ENCODE assay signal across 23 cellular contexts in genomic region chr20:24730750-24731149, GRCh38.
DNase-seq lines count a peak whose midpoint lies in the region; ATAC-seq and TF ChIP-seq lines count a peak whose summit lies in the region.
"Had no signal": no experiment of that assay in that cellular context is flagged by ENCODE, and none has a peak within 500 bp of the region (broad histone marks: within the 10 kb centered on the region; RNA-seq: fewer than 3 reads in every experiment).

No MANE protein-coding gene starts in this region.

- H3K4me3 ChIP-seq in lung (no peak overlapping the region), smooth muscle cell (no peak overlapping the region), tibial artery (no peak overlapping the region)
- H3K4me3 ChIP-seq: A549; BLaER1 treated with 17β-estradiol and CSF1 and Interleukin-3, amounts not matched to agents 10 nM and 100 nM; HAP-1 had no signal

- DNase-seq in activated CD4-positive, alpha-beta T cell treated with anti-CD3 and anti-CD28 coated beads, Interleukin-2, amount 10 ng/mL, durations not matched to agents 24 days and 14 days = peak; percentile 40
- DNase-seq in activated CD4-positive, alpha-beta T cell treated with anti-CD3 and anti-CD28 coated beads, Interleukin-2, amount 10 ng/mL, durations not matched to agents 7 days and 5 days = no peak
- DNase-seq in ecto neural progenitor cell (ENCODE audit: low spot score) (peak; percentile 32), lung (ENCODE audit: low spot score) (peak; percentile 25), sciatic nerve (ENCODE audit: low spot score) (peak; percentile 27), smooth muscle cell (lab: John Stamatoyannopoulos, UW; ENCODE audit: unreplicated experiment) (no peak), tibial artery (no peak)
- DNase-seq: 8988T; ACHN; AML-193; BE2C; Calu3; CD4-positive, alpha-beta T cell; COR-L47; DMS53; DMS79 treated with DMSO at 0.1 percent for 48 hours; GF-D8; GOT3; HFFc6 had no signal

- no peaks in the 10 kb centered on the region for H3K27me3 Mint-ChIP-seq in activated CD4-positive, alpha-beta T cell treated with anti-CD3 and anti-CD28 coated beads, Interleukin-2, amount 10 ng/mL, durations not matched to agents 24 days and 14 days
- no peaks in the 10 kb centered on the region for H3K27me3 Mint-ChIP-seq in activated CD4-positive, alpha-beta T cell treated with anti-CD3 and anti-CD28 coated beads, Interleukin-2, amount 10 ng/mL, durations not matched to agents 7 days and 5 days
- H3K27me3 Mint-ChIP-seq: CD4-positive, alpha-beta T cell had no signal

- POLR2A ChIA-PET in activated CD4-positive, alpha-beta T cell treated with anti-CD3 and anti-CD28 coated beads, Interleukin-2, amount 10 ng/mL, durations not matched to agents 7 days and 5 days (lab: Charles Lee) = no interaction called here

- intact Hi-C loops in activated CD4-positive, alpha-beta T cell treated with anti-CD3 and anti-CD28 coated beads, Interleukin-2, amount 10 ng/mL, durations not matched to agents 24 days and 14 days (cut with micrococcal nuclease) = no loop called here
- intact Hi-C loops in sciatic nerve (cut with DNase I) = no loop called here
- intact Hi-C loops in tibial artery (cut with DNase I; ENCODE audit: low total_unique reads) = no loop called here

- no peaks in the 10 kb centered on the region for H3K9me3 Mint-ChIP-seq in activated CD4-positive, alpha-beta T cell treated with anti-CD3 and anti-CD28 coated beads, Interleukin-2, amount 10 ng/mL, durations not matched to agents 24 days and 14 days
- H3K9me3 Mint-ChIP-seq in activated CD4-positive, alpha-beta T cell treated with anti-CD3 and anti-CD28 coated beads, Interleukin-2, amount 10 ng/mL, durations not matched to agents 7 days and 5 days = no peaks in the 10 kb centered on the region
- H3K9me3 Mint-ChIP-seq: CD14-positive monocyte; CD4-positive, alpha-beta T cell; HFFc6 had no signal

- CTCF ChIA-PET in activated CD4-positive, alpha-beta T cell treated with anti-CD3 and anti-CD28 coated beads, Interleukin-2, amount 10 ng/mL, durations not matched to agents 7 days and 5 days (lab: Charles Lee) = no interaction called here

- H4K20me1 ChIP-seq in smooth muscle cell (ENCODE audit: low read depth) = no peaks in the 10 kb centered on the region
- H4K20me1 ChIP-seq: BLaER1 treated with 17β-estradiol and CSF1 and Interleukin-3, amounts not matched to agents 10 nM and 100 nM had no signal

- H3K27ac ChIP-seq in lung (ENCODE audit: low read depth in 1 of 2, low read length in 1 of 2) = no peak overlapping the region
- H3K27ac ChIP-seq in smooth muscle cell (ENCODE audit: low read depth) = no peak overlapping the region
- no peak overlapping the region for H3K27ac ChIP-seq in tibial artery
- H3K27ac ChIP-seq: A549; BLaER1 treated with 17β-estradiol and CSF1 and Interleukin-3, amounts not matched to agents 10 nM and 100 nM had no signal

- H2AFZ ChIP-seq in smooth muscle cell (ENCODE audit: low read depth) = no peak overlapping the region

- no peaks in the 10 kb centered on the region for H3K4me1 Mint-ChIP-seq in activated CD4-positive, alpha-beta T cell treated with anti-CD3 and anti-CD28 coated beads, Interleukin-2, amount 10 ng/mL, durations not matched to agents 24 days and 14 days
- no peaks in the 10 kb centered on the region for H3K4me1 Mint-ChIP-seq in activated CD4-positive, alpha-beta T cell treated with anti-CD3 and anti-CD28 coated beads, Interleukin-2, amount 10 ng/mL, durations not matched to agents 7 days and 5 days
- H3K4me1 Mint-ChIP-seq: CD14-positive monocyte had no signal

- H3K79me2 ChIP-seq in smooth muscle cell (ENCODE audit: low read depth) = no peaks in the 10 kb centered on the region

- no peaks in the 10 kb centered on the region for H3K4me1 ChIP-seq in lung (ENCODE audit: control insufficient read depth in 2 of 2, insufficient read depth in 2 of 2, low read length in 2 of 2)
- H3K4me1 ChIP-seq in smooth muscle cell (ENCODE audit: low read depth) = no peaks in the 10 kb centered on the region
- H3K4me1 ChIP-seq in tibial artery = no peaks in the 10 kb centered on the region
- H3K4me1 ChIP-seq: A549, BE2C, HAP-1 had no signal

- no peak overlapping the region for H3K9ac ChIP-seq in smooth muscle cell (ENCODE audit: low read depth)
- H3K9ac ChIP-seq: BLaER1 treated with 17β-estradiol and CSF1 and Interleukin-3, amounts not matched to agents 10 nM and 100 nM had no signal

- H3K9me3 ChIP-seq in lung (ENCODE audit: control insufficient read depth in 2 of 2, insufficient read depth in 1 of 2, low read length in 1 of 2) = peaks cover 0 to 7% of the 10 kb centered on the region in 2 donors
- no peaks in the 10 kb centered on the region for H3K9me3 ChIP-seq in smooth muscle cell (replicated peaks; ENCODE audit: low read depth)
- H3K9me3 ChIP-seq in tibial artery = no peaks in the 10 kb centered on the region
- H3K9me3 ChIP-seq: A549, BE2C, HAP-1 had no signal

- no peaks in the 10 kb centered on the region for H3K36me3 ChIP-seq in lung (ENCODE audit: control insufficient read depth in 2 of 2, insufficient read depth in 2 of 2, low read length in 2 of 2)
- no peaks in the 10 kb centered on the region for H3K36me3 ChIP-seq in smooth muscle cell (ENCODE audit: low read depth)
- H3K36me3 ChIP-seq in tibial artery = no peaks in the 10 kb centered on the region
- H3K36me3 ChIP-seq: BE2C; BLaER1 treated with 17β-estradiol and CSF1 and Interleukin-3, amounts not matched to agents 10 nM and 100 nM; HAP-1 had no signal

- H3K36me3 Mint-ChIP-seq in activated CD4-positive, alpha-beta T cell treated with anti-CD3 and anti-CD28 coated beads, Interleukin-2, amount 10 ng/mL, durations not matched to agents 24 days and 14 days (ENCODE audit: low read depth) = no peaks in the 10 kb centered on the region
- H3K36me3 Mint-ChIP-seq in activated CD4-positive, alpha-beta T cell treated with anti-CD3 and anti-CD28 coated beads, Interleukin-2, amount 10 ng/mL, durations not matched to agents 7 days and 5 days (ENCODE audit: low read depth) = no peaks in the 10 kb centered on the region
- H3K36me3 Mint-ChIP-seq: CD14-positive monocyte had no signal

- H3K27me3 ChIP-seq in lung (ENCODE audit: control insufficient read depth, insufficient read depth) = no peaks in the 10 kb centered on the region
- H3K27me3 ChIP-seq in smooth muscle cell (ENCODE audit: low read depth) = no peaks in the 10 kb centered on the region
- no peaks in the 10 kb centered on the region for H3K27me3 ChIP-seq in tibial artery
- H3K27me3 ChIP-seq: BE2C; BLaER1 treated with 17β-estradiol and CSF1 and Interleukin-3, amounts not matched to agents 10 nM and 100 nM had no signal

- TF ChIP-seq CTCF in lung (IDR thresholded peaks at IDR 0.05; ENCODE audit: control extremely low read depth, extremely low read depth) (no peak), smooth muscle cell (IDR thresholded peaks at IDR 0.05; ENCODE audit: borderline replicate concordance, insufficient read depth, poor library complexity, severe bottlenecking) (no peak), tibial artery (IDR thresholded peaks at IDR 0.05) (no peak)

- H3F3A ChIP-seq in smooth muscle cell (ENCODE audit: low read depth) = peaks cover 6% of the 10 kb centered on the region

- no peak overlapping the region for H3K27ac Mint-ChIP-seq in activated CD4-positive, alpha-beta T cell treated with anti-CD3 and anti-CD28 coated beads, Interleukin-2, amount 10 ng/mL, durations not matched to agents 24 days and 14 days
- H3K27ac Mint-ChIP-seq in activated CD4-positive, alpha-beta T cell treated with anti-CD3 and anti-CD28 coated beads, Interleukin-2, amount 10 ng/mL, durations not matched to agents 7 days and 5 days = no peak overlapping the region
- H3K27ac Mint-ChIP-seq: CD14-positive monocyte; CD4-positive, alpha-beta T cell; HFFc6 had no signal

- no peak overlapping the region for H3K4me2 ChIP-seq in smooth muscle cell
- H3K4me2 ChIP-seq: A549; BLaER1 treated with 17β-estradiol and CSF1 and Interleukin-3, amounts not matched to agents 10 nM and 100 nM had no signal

- no peak for ATAC-seq in lung (ENCODE audit: insufficient read depth, low FRiP score)
- ATAC-seq in sciatic nerve = no peak

- no peak overlapping the region for H3K4me3 Mint-ChIP-seq in activated CD4-positive, alpha-beta T cell treated with anti-CD3 and anti-CD28 coated beads, Interleukin-2, amount 10 ng/mL, durations not matched to agents 24 days and 14 days
- no peak overlapping the region for H3K4me3 Mint-ChIP-seq in activated CD4-positive, alpha-beta T cell treated with anti-CD3 and anti-CD28 coated beads, Interleukin-2, amount 10 ng/mL, durations not matched to agents 7 days and 5 days
- H3K4me3 Mint-ChIP-seq: CD14-positive monocyte; CD4-positive, alpha-beta T cell; HFFc6 had no signal

- WGBS in lung, 2 donors = 91 to 95% methylated on average over 10 of the region's 10 CpGs
- WGBS in smooth muscle cell (ENCODE audit: low lambda C conversion rate) = 96% methylated on average over 10 of the region's 10 CpGs

Comparison
In these comparisons a context has a peak if more than half of its experiments do, and no peak if none do; other contexts are left out.
1. DNase-seq: peak in activated CD4-positive, alpha-beta T cell treated with anti-CD3 and anti-CD28 coated beads, Interleukin-2, amount 10 ng/mL, durations not matched to agents 24 days and 14 days (single experiment), ecto neural progenitor cell (single experiment), lung (single experiment) and sciatic nerve (single experiment); none in activated CD4-positive, alpha-beta T cell treated with anti-CD3 and anti-CD28 coated beads, Interleukin-2, amount 10 ng/mL, durations not matched to agents 7 days and 5 days (single experiment), smooth muscle cell (single experiment) and tibial artery (0 of 2).